ENCODE assay signal across 14 cellular contexts in genomic region chr12:93762912-93763311, GRCh38.
"Had no signal": no experiment of that assay in that cellular context is flagged by ENCODE, and none has a peak within 500 bp of the region (broad histone marks: within the 10 kb centered on the region; RNA-seq: fewer than 3 reads in every experiment).

No MANE protein-coding gene starts in this region.

- H3K4me3 Mint-ChIP-seq: activated CD4-positive, alpha-beta memory T cell treated with anti-CD3 and anti-CD28 coated beads for 36 hours; activated naive CD8-positive, alpha-beta T cell; dendritic cell treated with granulocyte-macrophage colony-stimulating factor and Interleukin-4, amounts not matched to agents 40 ng/mL and 50 ng/mL, for 4 days; memory B cell; natural killer cell; T-helper 2 cell treated with Interferon-gamma antibody and Interleukin-4, amounts not matched to agents 5 μg/mL and 100 μg/mL, for 36 hours had no signal

- ATAC-seq: esophagus mucosa, gastroesophageal sphincter, heart left ventricle, left lung, natural killer cell had no signal

- H3K9me3 ChIP-seq: gastroesophageal sphincter, heart left ventricle, left lung had no signal

- H3K9me3 Mint-ChIP-seq: activated CD4-positive, alpha-beta memory T cell treated with anti-CD3 and anti-CD28 coated beads for 36 hours; dendritic cell treated with granulocyte-macrophage colony-stimulating factor and Interleukin-4, amounts not matched to agents 40 ng/mL and 50 ng/mL, for 4 days; memory B cell; natural killer cell; T-helper 2 cell treated with Interferon-gamma antibody and Interleukin-4, amounts not matched to agents 5 μg/mL and 100 μg/mL, for 36 hours had no signal

- DNase-seq: activated CD4-positive, alpha-beta memory T cell treated with anti-CD3 and anti-CD28 coated beads for 36 hours; activated CD4-positive, alpha-beta T cell treated with anti-CD3 and anti-CD28 coated beads for 4 hours; effector CD8-positive, alpha-beta T cell; heart left ventricle; kidney; left lung; natural killer cell; stimulated activated naive CD4-positive, alpha-beta T cell had no signal

- H3K27me3 ChIP-seq: gastroesophageal sphincter, heart left ventricle, left lung had no signal

- H3K27ac Mint-ChIP-seq: activated CD4-positive, alpha-beta memory T cell treated with anti-CD3 and anti-CD28 coated beads for 36 hours; activated naive CD8-positive, alpha-beta T cell; dendritic cell treated with granulocyte-macrophage colony-stimulating factor and Interleukin-4, amounts not matched to agents 40 ng/mL and 50 ng/mL, for 4 days; memory B cell; natural killer cell; T-helper 2 cell treated with Interferon-gamma antibody and Interleukin-4, amounts not matched to agents 5 μg/mL and 100 μg/mL, for 36 hours had no signal

- H3K36me3 Mint-ChIP-seq: activated CD4-positive, alpha-beta memory T cell treated with anti-CD3 and anti-CD28 coated beads for 36 hours; natural killer cell had no signal

- H3K4me3 ChIP-seq: gastroesophageal sphincter, heart left ventricle, left lung had no signal

- H3K36me3 ChIP-seq: gastroesophageal sphincter, heart left ventricle, left lung had no signal

- H3K27me3 Mint-ChIP-seq: activated CD4-positive, alpha-beta memory T cell treated with anti-CD3 and anti-CD28 coated beads for 36 hours; activated naive CD8-positive, alpha-beta T cell; dendritic cell treated with granulocyte-macrophage colony-stimulating factor and Interleukin-4, amounts not matched to agents 40 ng/mL and 50 ng/mL, for 4 days; memory B cell had no signal
